In the genomic region with DNA sequence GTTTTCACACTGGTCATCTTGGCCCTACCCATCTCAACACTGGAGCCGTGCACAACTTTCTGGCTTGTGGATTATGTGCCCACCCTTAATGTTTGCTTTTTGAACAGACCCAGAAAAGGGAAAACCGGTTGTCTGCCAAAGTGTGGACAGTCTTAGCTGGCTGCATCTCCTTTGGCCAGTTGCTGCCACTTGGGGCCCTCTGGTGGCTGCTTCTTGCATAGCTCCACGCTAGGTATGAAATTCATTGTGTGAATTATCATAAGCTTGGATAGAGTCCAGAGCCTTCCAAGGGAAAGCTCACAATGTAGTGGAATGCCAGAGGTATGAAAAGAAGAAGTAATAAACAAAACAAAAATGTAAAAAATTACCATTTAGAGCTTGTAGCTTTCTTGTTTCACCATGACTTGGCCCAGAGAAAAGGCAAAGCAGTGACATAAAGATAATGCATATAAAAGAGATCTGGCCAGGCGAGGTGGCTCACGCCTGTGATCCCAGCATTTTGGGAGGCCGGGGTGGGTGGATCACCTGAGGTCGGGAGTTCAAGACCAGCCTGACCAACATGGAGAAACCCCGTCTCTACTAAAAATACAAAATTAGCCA, we compare ENCODE assay signal across 8 cellular contexts. TPM values are rescaled to one million over a fixed set of nuclear protein-coding genes. Genes with fewer than 3 reads are reported as not detected.
DNase-seq lines count a peak whose midpoint lies in the region; ATAC-seq, FAIRE-seq and TF ChIP-seq lines count a peak whose summit lies in the region.

No MANE protein-coding gene starts in this region.

- intact Hi-C loops in CD8-positive, alpha-beta T cell (cut with DNase I, micrococcal nuclease) = no loop called here
- intact Hi-C loops in pancreas (cut with DNase I) (no loop called here), upper lobe of right lung (cut with DNase I) (no loop called here)

- H3K4me2 ChIP-seq in OCI-LY3 (ENCODE audit: low read length) = peak overlapping the region; percentile 5; the same call in 1 of the 2 replicates

- H4K20me1 ChIP-seq in OCI-LY3 (ENCODE audit: insufficient read depth, low read length) = no peaks in the 10 kb centered on the region

- ATAC-seq in CD8-positive, alpha-beta T cell = peak; percentile 52
- ATAC-seq in GM18873 (IDR thresholded peaks at IDR 0.05; ENCODE audit: low FRiP score, unreplicated experiment) (peak; percentile 63), HG03159 (IDR thresholded peaks at IDR 0.05; ENCODE audit: unreplicated experiment) (peak; percentile 79), pancreas (peak; percentile 92 to 99 (median 97)), upper lobe of right lung (peak; percentile 95)

- peak; percentile 9 for FAIRE-seq in pancreas (lab: Jason Lieb, UNC)

- no peak overlapping the region for H3K27ac ChIP-seq in CD8-positive, alpha-beta T cell (ENCODE audit: low read depth, low read length)
- H3K27ac ChIP-seq in OCI-LY3 (ENCODE audit: low read length) (no peak overlapping the region), pancreas (no peak overlapping the region), upper lobe of right lung (no peak overlapping the region)

- no peak overlapping the region for H3K4me3 Mint-ChIP-seq in CD8-positive, alpha-beta T cell

- no peaks in the 10 kb centered on the region for H3K36me3 ChIP-seq in CD8-positive, alpha-beta T cell (ENCODE audit: insufficient read depth, low read length)
- H3K36me3 ChIP-seq in OCI-LY3 (replicated peaks; ENCODE audit: low read depth, low read length) = no peaks in the 10 kb centered on the region
- H3K36me3 ChIP-seq in pancreas = no peaks in the 10 kb centered on the region
- no peaks in the 10 kb centered on the region for H3K36me3 ChIP-seq in upper lobe of right lung

- H3K4me3 ChIP-seq in CD8-positive, alpha-beta T cell (ENCODE audit: low read depth, low read length) = no peak overlapping the region
- H3K4me3 ChIP-seq in OCI-LY3 (ENCODE audit: low read length) = no peak overlapping the region
- H3K4me3 ChIP-seq in pancreas = no peak overlapping the region
- H3K4me3 ChIP-seq in upper lobe of right lung = no peak overlapping the region

- POLR2A ChIA-PET in CD8-positive, alpha-beta T cell (lab: Charles Lee) = no interaction called here

- no peaks in the 10 kb centered on the region for H3K27me3 ChIP-seq in CD8-positive, alpha-beta T cell (ENCODE audit: insufficient read depth, low read length)
- H3K27me3 ChIP-seq in OCI-LY3 (ENCODE audit: low read depth, low read length) (0 out of 2 replicates have a peak, but pooled peaks cover 7% of the 10 kb centered on the region), pancreas (no peaks in the 10 kb centered on the region), upper lobe of right lung (no peaks in the 10 kb centered on the region)

- no peak overlapping the region for H2AFZ ChIP-seq in OCI-LY3 (ENCODE audit: low read depth, low read length)

- H3K9ac ChIP-seq in OCI-LY3 (ENCODE audit: low read length) = no peak overlapping the region

- peak; percentile 62 for TF ChIP-seq CTCF in CD8-positive, alpha-beta T cell (IDR thresholded peaks at IDR 0.05)
- TF ChIP-seq CTCF in OCI-LY3 (IDR thresholded peaks at IDR 0.05; ENCODE audit: low read depth, low read length) (peak; percentile 80), pancreas (IDR thresholded peaks at IDR 0.05) (peak; percentile 67 to 72 (median 72)), upper lobe of right lung (IDR thresholded peaks at IDR 0.05) (peak; percentile 92)

- CTCF ChIA-PET in CD8-positive, alpha-beta T cell (lab: Charles Lee) = interaction anchor here (0.7 to 1.0 kb wide), 4 partner anchors 15 to 124 kb away, joined by 3 to 5 read pairs (median 3); no protein-coding TSS in a partner anchor

- H3K4me1 Mint-ChIP-seq in CD8-positive, alpha-beta T cell (ENCODE audit: low read depth) = no peaks in the 10 kb centered on the region

- H3K4me1 ChIP-seq in CD8-positive, alpha-beta T cell (ENCODE audit: insufficient read depth, low read length) = no peaks in the 10 kb centered on the region
- H3K4me1 ChIP-seq in OCI-LY3 (ENCODE audit: low read length) (peaks cover 6% of the 10 kb centered on the region), pancreas (no peaks in the 10 kb centered on the region), upper lobe of right lung (no peaks in the 10 kb centered on the region)

- no peaks in the 10 kb centered on the region for H3K36me3 Mint-ChIP-seq in CD8-positive, alpha-beta T cell

- no peaks in the 10 kb centered on the region for H3K79me2 ChIP-seq in OCI-LY3 (ENCODE audit: low read length)

- peaks cover 16% of the 10 kb centered on the region for H3K27me3 Mint-ChIP-seq in CD8-positive, alpha-beta T cell (ENCODE audit: low read depth)

- WGBS in pancreas, 2 donors = 39 to 40% methylated on average over 8 of the region's 8 CpGs

- peaks cover 5% of the 10 kb centered on the region for H3K9me3 Mint-ChIP-seq in CD8-positive, alpha-beta T cell

- no peak overlapping the region for H3K27ac Mint-ChIP-seq in CD8-positive, alpha-beta T cell

- no peaks in the 10 kb centered on the region for H3K9me3 ChIP-seq in CD8-positive, alpha-beta T cell (ENCODE audit: low read length)
- H3K9me3 ChIP-seq in OCI-LY3 (ENCODE audit: insufficient read depth, low read length) (peaks cover 2% of the 10 kb centered on the region; the same call in 1 of the 2 replicates), pancreas (no peaks in the 10 kb centered on the region), upper lobe of right lung (no peaks in the 10 kb centered on the region)

- peak in 6 of 7 experiments; percentile 9 to 57 (median 36) for DNase-seq in CD8-positive, alpha-beta T cell
- DNase-seq in activated T-cell treated with anti-CD3 and anti-CD28 coated beads, Interleukin-2, amount 50 U/mL, for 48 hours = peak; percentile 74 to 75
- peak; percentile 54 for DNase-seq in foreskin melanocyte
- DNase-seq in pancreas = peak; percentile 70 to 91 (median 86)
- peak; percentile 87 for DNase-seq in upper lobe of right lung

RNA-seq across cellular contexts. Expression of gene SLC36A3, which starts 12.5 kb away (rescaled TPM):
- not detected for total RNA-seq in CD8-positive, alpha-beta T cell
- total RNA-seq in pancreas (not detected), upper lobe of right lung (not detected)
- not detected for polyA plus RNA-seq in pancreas

RNA-seq across cellular contexts. Expression of gene SLC36A2, which starts 31.3 kb away (rescaled TPM):
- not detected for total RNA-seq in CD8-positive, alpha-beta T cell
- total RNA-seq in pancreas (not detected), upper lobe of right lung (not detected)
- not detected for polyA plus RNA-seq in pancreas

Comparison
In these comparisons a context has a peak if more than half of its experiments do, and no peak if none do; other contexts are left out.
1. DNase-seq: peak in every context shown above with its lines; median percentile 87 in upper lobe of right lung; 86 in pancreas; 74 in activated T-cell treated with anti-CD3 and anti-CD28 coated beads, Interleukin-2, amount 50 U/mL, for 48 hours; 54 in foreskin melanocyte; 36 in CD8-positive, alpha-beta T cell.